In the genomic region with DNA sequence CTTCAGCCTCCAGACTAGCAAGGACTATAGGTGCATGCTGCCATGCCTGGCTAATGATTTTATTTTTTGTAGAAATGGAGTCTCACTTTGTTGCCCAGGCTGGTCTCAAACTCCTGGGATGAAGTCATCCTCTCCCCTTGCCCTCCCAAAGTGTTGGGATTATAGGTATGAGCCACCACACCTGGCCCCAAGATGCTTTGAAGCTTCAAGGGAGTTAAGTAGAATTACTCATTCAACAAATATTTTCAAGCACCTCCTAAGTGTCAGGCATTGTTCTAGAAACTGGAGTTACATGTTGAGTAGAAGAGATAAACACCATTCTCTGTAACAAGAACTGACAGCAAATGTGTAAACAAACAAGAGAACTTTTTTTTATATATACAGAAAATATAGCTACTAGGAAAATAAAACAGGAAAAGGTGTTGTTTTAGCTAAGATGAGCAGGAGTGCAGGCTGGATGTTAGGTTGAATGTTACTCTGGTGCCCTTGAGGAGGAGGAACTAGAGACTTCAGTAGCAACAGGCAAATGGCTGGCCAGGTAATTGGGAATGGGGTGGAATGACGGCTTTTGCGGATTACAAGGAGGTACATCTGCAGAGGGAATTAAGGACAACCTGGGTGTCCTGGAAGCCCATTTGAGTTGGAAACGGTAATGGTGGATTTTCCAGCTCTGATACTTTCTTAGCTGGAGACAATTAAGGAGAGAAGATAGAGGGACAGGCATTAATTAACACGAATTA, we compare ENCODE assay signal across 13 cellular contexts. TPM values are rescaled to one million over a fixed set of nuclear protein-coding genes. Genes with fewer than 3 reads are reported as not detected.
DNase-seq lines count a peak whose midpoint lies in the region; ATAC-seq and TF ChIP-seq lines count a peak whose summit lies in the region.
"Had no signal": no experiment of that assay in that cellular context is flagged by ENCODE, and none has a peak within 500 bp of the region (broad histone marks: within the 10 kb centered on the region; RNA-seq: fewer than 3 reads in every experiment).

No MANE protein-coding gene starts in this region.

- no peak overlapping the region for H3K4me3 ChIP-seq in BLaER1 treated with 17β-estradiol and CSF1 and Interleukin-3, amounts not matched to agents 10 nM and 100 nM
- H3K4me3 ChIP-seq: adrenal gland, prostate gland had no signal

- H3K9me3 Mint-ChIP-seq in endothelial cell (ENCODE audit: unreplicated experiment): no peaks in the 10 kb centered on the region
- H3K9me3 Mint-ChIP-seq in activated naive CD8-positive, alpha-beta T cell treated with anti-CD3 and anti-CD28 coated beads for 36 hours: no peaks in the 10 kb centered on the region
- H3K9me3 Mint-ChIP-seq: dendritic cell treated with granulocyte-macrophage colony-stimulating factor and Interleukin-4, amounts not matched to agents 40 ng/mL and 50 ng/mL, for 4 days had no signal

- DNase-seq in NCI-H226 (peak; percentile 58), endothelial cell (ENCODE audit: low spot score) (no peak), cerebellum (ENCODE audit: low spot score) (no peak), T1000 (lab: John Stamatoyannopoulos, UW) (no peak)
- no peak for DNase-seq in activated naive CD8-positive, alpha-beta T cell treated with anti-CD3 and anti-CD28 coated beads for 36 hours
- DNase-seq: activated CD4-positive, CD25-positive, alpha-beta regulatory T cell treated with anti-CD3 and anti-CD28 coated beads, Interleukin-2, amount 50 U/mL, for 72 hours; adrenal gland; stimulated activated CD4-positive, alpha-beta T cell treated with anti-CD3 and anti-CD28 coated beads, Interleukin-1b, Interleukin-23, amount 100 ng/mL, for 48 hours had no signal

- peaks cover 8% of the 10 kb centered on the region for H3K4me1 Mint-ChIP-seq in endothelial cell (ENCODE audit: unreplicated experiment)
- peaks cover 4% of the 10 kb centered on the region for H3K4me1 Mint-ChIP-seq in activated naive CD8-positive, alpha-beta T cell treated with anti-CD3 and anti-CD28 coated beads for 36 hours

- peaks cover 0 to 19% (median 10%) of the 10 kb centered on the region in 10 experiments; a peak in 12 of 20 replicates for H3K4me1 ChIP-seq in BLaER1 treated with 17β-estradiol and CSF1 and Interleukin-3, amounts not matched to agents 10 nM and 100 nM
- H3K4me1 ChIP-seq: adrenal gland, prostate gland had no signal

- H3K27ac ChIP-seq in BLaER1 treated with 17β-estradiol and CSF1 and Interleukin-3, amounts not matched to agents 10 nM and 100 nM: no peak overlapping the region
- H3K27ac ChIP-seq: adrenal gland, prostate gland had no signal

- no peaks in the 10 kb centered on the region for H3K27me3 ChIP-seq in BLaER1 treated with 17β-estradiol and CSF1 and Interleukin-3, amounts not matched to agents 10 nM and 100 nM
- H3K27me3 ChIP-seq: adrenal gland had no signal

- H3K9ac ChIP-seq in BLaER1 treated with 17β-estradiol and CSF1 and Interleukin-3, amounts not matched to agents 10 nM and 100 nM: no peak overlapping the region

- H3K27me3 Mint-ChIP-seq in endothelial cell (ENCODE audit: unreplicated experiment): peaks cover 5% of the 10 kb centered on the region
- H3K27me3 Mint-ChIP-seq in activated naive CD8-positive, alpha-beta T cell treated with anti-CD3 and anti-CD28 coated beads for 36 hours: no peaks in the 10 kb centered on the region

- no peaks in the 10 kb centered on the region for H3K36me3 ChIP-seq in BLaER1 treated with 17β-estradiol and CSF1 and Interleukin-3, amounts not matched to agents 10 nM and 100 nM
- H3K36me3 ChIP-seq: adrenal gland, prostate gland had no signal

- TF ChIP-seq CTCF in endothelial cell (IDR thresholded peaks at IDR 0.05; ENCODE audit: unreplicated experiment): no peak

- H4K20me1 ChIP-seq in BLaER1 treated with 17β-estradiol and CSF1 and Interleukin-3, amounts not matched to agents 10 nM and 100 nM: no peaks in the 10 kb centered on the region

- H3K27ac Mint-ChIP-seq in endothelial cell (ENCODE audit: unreplicated experiment): peak overlapping the region; percentile 14
- H3K27ac Mint-ChIP-seq in activated naive CD8-positive, alpha-beta T cell treated with anti-CD3 and anti-CD28 coated beads for 36 hours: no peak overlapping the region
- H3K27ac Mint-ChIP-seq: dendritic cell treated with granulocyte-macrophage colony-stimulating factor and Interleukin-4, amounts not matched to agents 40 ng/mL and 50 ng/mL, for 4 days had no signal

- no peaks in the 10 kb centered on the region for H3K9me3 ChIP-seq in BLaER1 treated with 17β-estradiol and CSF1 and Interleukin-3, amounts not matched to agents 10 nM and 100 nM (replicated peaks in 1 of 11)
- H3K9me3 ChIP-seq: adrenal gland, prostate gland had no signal

- peak; percentile 18 for ATAC-seq in GM21723 (IDR thresholded peaks at IDR 0.05; ENCODE audit: unreplicated experiment)
- no peak for ATAC-seq in HG02798 (IDR thresholded peaks at IDR 0.05; ENCODE audit: poor library complexity, unreplicated experiment)

- H3K4me3 Mint-ChIP-seq in endothelial cell (ENCODE audit: unreplicated experiment): no peak overlapping the region
- H3K4me3 Mint-ChIP-seq in activated naive CD8-positive, alpha-beta T cell treated with anti-CD3 and anti-CD28 coated beads for 36 hours: no peak overlapping the region
- H3K4me3 Mint-ChIP-seq: dendritic cell treated with granulocyte-macrophage colony-stimulating factor and Interleukin-4, amounts not matched to agents 40 ng/mL and 50 ng/mL, for 4 days had no signal

- peak overlapping the region in 6 of 11 experiments; percentile 11 to 50 (median 40); a peak in 9 of 22 replicates for H3K4me2 ChIP-seq in BLaER1 treated with 17β-estradiol and CSF1 and Interleukin-3, amounts not matched to agents 10 nM and 100 nM

- H3K36me3 Mint-ChIP-seq in endothelial cell (ENCODE audit: low read depth, unreplicated experiment): no peaks in the 10 kb centered on the region
- H3K36me3 Mint-ChIP-seq in activated naive CD8-positive, alpha-beta T cell treated with anti-CD3 and anti-CD28 coated beads for 36 hours: no peaks in the 10 kb centered on the region

RNA-seq across cellular contexts. Expression of a gene that starts 32.0 kb away (rescaled TPM):
- total RNA-seq in endothelial cell (ENCODE audit: unreplicated experiment) (2.5 TPM), cerebellum (21.2 TPM)
- total RNA-seq in activated naive CD8-positive, alpha-beta T cell treated with anti-CD3 and anti-CD28 coated beads for 36 hours: under 1 TPM; 0.26 to 0.52 TPM

RNA-seq across cellular contexts. Expression of a gene that starts 57.1 kb away (rescaled TPM):
- total RNA-seq in endothelial cell (ENCODE audit: unreplicated experiment): 112 TPM
- total RNA-seq in cerebellum: 121 TPM
- 10 to 100 TPM; 30.1 to 31.7 TPM for total RNA-seq in activated naive CD8-positive, alpha-beta T cell treated with anti-CD3 and anti-CD28 coated beads for 36 hours
